Comparison of ENCODE assay signal across 8 cellular contexts in the genomic region with DNA sequence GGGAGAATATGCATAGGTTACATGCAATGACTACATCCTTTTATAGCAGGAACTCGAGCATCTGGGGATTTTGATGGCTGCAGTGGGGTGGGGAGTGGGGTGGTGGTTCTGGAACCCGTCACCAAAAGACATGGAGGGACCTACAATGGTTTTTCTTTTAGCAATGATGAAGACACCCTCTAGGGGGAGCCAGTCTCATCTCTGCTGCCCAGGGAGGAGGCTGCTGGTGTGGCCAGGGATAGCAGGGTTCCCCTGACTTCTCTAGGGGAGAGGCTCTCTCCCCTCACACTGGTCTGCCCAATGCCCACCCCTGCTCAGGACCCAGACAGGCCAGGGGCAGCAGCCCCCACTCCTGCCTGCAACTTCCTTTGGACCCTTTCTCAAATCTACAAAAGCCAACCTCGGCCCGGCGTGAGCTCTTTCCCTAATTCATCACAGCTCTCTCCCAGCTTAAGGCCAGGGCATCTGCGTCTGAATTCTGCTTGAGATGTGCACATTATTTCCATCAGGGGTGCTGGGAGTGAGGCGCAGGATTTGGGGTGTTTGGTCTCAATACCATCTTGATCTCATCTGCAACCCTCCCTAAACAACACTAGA.
DNase-seq lines count a peak whose midpoint lies in the region; ATAC-seq, FAIRE-seq and TF ChIP-seq lines count a peak whose summit lies in the region.

No MANE protein-coding gene starts in this region.

- intact Hi-C loops in upper lobe of right lung (cut with DNase I) (no loop called here), ovary (cut with DNase I) (no loop called here)

- H3K9ac ChIP-seq in astrocyte (ENCODE audit: low read length): no peak overlapping the region

- 76 to 81% (median 79%) methylated on average over 7 of the region's 7 CpGs for WGBS in ovary, 3 donors

- peaks cover 12% of the 10 kb centered on the region for H3K36me3 Mint-ChIP-seq in astrocyte (ENCODE audit: low read depth, unreplicated experiment)

- H3K9me3 ChIP-seq in astrocyte (ENCODE audit: insufficient read depth, low read depth, low read length): no peaks in the 10 kb centered on the region
- no peaks in the 10 kb centered on the region for H3K9me3 ChIP-seq in upper lobe of right lung
- H3K9me3 ChIP-seq in ovary: no peaks in the 10 kb centered on the region

- H2AFZ ChIP-seq in astrocyte (ENCODE audit: low read depth, low read length): no peak overlapping the region

- no peaks in the 10 kb centered on the region for H3K4me1 ChIP-seq in astrocyte (ENCODE audit: insufficient read depth, low read length)
- no peaks in the 10 kb centered on the region for H3K4me1 ChIP-seq in upper lobe of right lung
- no peaks in the 10 kb centered on the region for H3K4me1 ChIP-seq in ovary (ENCODE audit: insufficient read depth)

- no peaks in the 10 kb centered on the region for H3K27me3 Mint-ChIP-seq in astrocyte (ENCODE audit: low read depth, unreplicated experiment)

- H3K27me3 ChIP-seq in astrocyte (ENCODE audit: insufficient read depth, low read length) (no peaks in the 10 kb centered on the region), upper lobe of right lung (no peaks in the 10 kb centered on the region), ovary (no peaks in the 10 kb centered on the region)

- H3K79me2 ChIP-seq in astrocyte (ENCODE audit: insufficient read depth, low read length): peaks cover 46% of the 10 kb centered on the region

- H3K27ac Mint-ChIP-seq in astrocyte (ENCODE audit: unreplicated experiment): no peak overlapping the region

- no peaks in the 10 kb centered on the region for H3K9me3 Mint-ChIP-seq in astrocyte (ENCODE audit: unreplicated experiment)

- FAIRE-seq in astrocyte (lab: Jason Lieb, UNC): no peak

- no peaks in the 10 kb centered on the region for H3K4me1 Mint-ChIP-seq in astrocyte (ENCODE audit: low read depth, unreplicated experiment)

- no peak overlapping the region for H3K4me3 Mint-ChIP-seq in astrocyte (ENCODE audit: unreplicated experiment)

- TF ChIP-seq CTCF in GM12875 (IDR thresholded peaks at IDR 0.05; ENCODE audit: borderline replicate concordance, insufficient read depth, low read depth, low read length): peak; percentile 59
- peak; percentile 65 for TF ChIP-seq CTCF in astrocyte (IDR thresholded peaks at IDR 0.05; ENCODE audit: insufficient read depth, low read depth, low read length)
- TF ChIP-seq CTCF in upper lobe of right lung (IDR thresholded peaks at IDR 0.05): peak; percentile 64
- TF ChIP-seq CTCF in ovary (IDR thresholded peaks at IDR 0.05): no peak

- no peak overlapping the region for H3K4me3 ChIP-seq in GM12875 (ENCODE audit: low read depth, low read length)
- no peak overlapping the region for H3K4me3 ChIP-seq in astrocyte (ENCODE audit: insufficient read depth, low read depth, low read length)
- no peak overlapping the region for H3K4me3 ChIP-seq in upper lobe of right lung
- no peak overlapping the region for H3K4me3 ChIP-seq in ovary

- peak; percentile 87 for DNase-seq in AG08395 (ENCODE audit: low spot score)
- DNase-seq in NCI-H2227 treated with DMSO at 0.1 percent for 48 hours (lab: John Stamatoyannopoulos, UW): peak; percentile 4
- DNase-seq in astrocyte (ENCODE audit: low read depth): peak; percentile 10
- peak; percentile 62 for DNase-seq in kidney tubule cell (ENCODE audit: low spot score)
- DNase-seq in upper lobe of right lung: no peak
- no peak for DNase-seq in ovary

- no peak for TF ChIP-seq EP300 in ovary (IDR thresholded peaks at IDR 0.05)

- peaks cover 60% of the 10 kb centered on the region for H4K20me1 ChIP-seq in astrocyte (ENCODE audit: insufficient read depth, low read length)

- H3K4me2 ChIP-seq in astrocyte (ENCODE audit: low read length): no peak overlapping the region

- no peak for TF ChIP-seq POLR2A in ovary (IDR thresholded peaks at IDR 0.05)

- H3K36me3 ChIP-seq in astrocyte (ENCODE audit: insufficient read depth, low read length) (peaks cover 51% of the 10 kb centered on the region), upper lobe of right lung (peaks cover 70% of the 10 kb centered on the region), ovary (no peaks in the 10 kb centered on the region)

- ATAC-seq in HG02938 (IDR thresholded peaks at IDR 0.05; ENCODE audit: unreplicated experiment) (peak; percentile 94), upper lobe of right lung (peak; percentile 90)

- H3K27ac ChIP-seq in astrocyte (ENCODE audit: low read depth, low read length): no peak overlapping the region
- no peak overlapping the region for H3K27ac ChIP-seq in upper lobe of right lung
- no peak overlapping the region for H3K27ac ChIP-seq in ovary

Comparison
In these comparisons a context has a peak if more than half of its experiments do, and no peak if none do; other contexts are left out.
1. DNase-seq: peak in AG08395 (single experiment), NCI-H2227 treated with DMSO at 0.1 percent for 48 hours (single experiment), astrocyte (single experiment) and kidney tubule cell (single experiment); none in upper lobe of right lung (single experiment) and ovary (0 of 5).
2. CTCF ChIP-seq: peak in GM12875 (single experiment), astrocyte (single experiment) and upper lobe of right lung (single experiment); none in ovary (0 of 3).